Comparison of ENCODE assay signal across 14 cellular contexts in genomic region chr10:34102917-34103506, GRCh38.
DNase-seq lines count a peak whose midpoint lies in the region; ATAC-seq and TF ChIP-seq lines count a peak whose summit lies in the region.
"Had no signal": no experiment of that assay in that cellular context is flagged by ENCODE, and none has a peak within 500 bp of the region (broad histone marks: within the 10 kb centered on the region; RNA-seq: fewer than 3 reads in every experiment).

No MANE protein-coding gene starts in this region.

- H3K4me1 Mint-ChIP-seq in HFFc6 (ENCODE audit: low read depth): peaks cover 23% of the 10 kb centered on the region
- H3K4me1 Mint-ChIP-seq: activated CD4-positive, alpha-beta T cell treated with anti-CD3 and anti-CD28 coated beads, Interleukin-2, amount 10 ng/mL, durations not matched to agents 24 days and 14 days; T-cell had no signal

- ATAC-seq in GM18517 (IDR thresholded peaks at IDR 0.05; ENCODE audit: unreplicated experiment): no peak
- ATAC-seq: T-cell had no signal

- H3K4me3 ChIP-seq in muscle layer of colon (ENCODE audit: low read depth in 1 of 2, low read length in 2 of 2) (peak overlapping the region in 1 of 2 donors; percentile 7), suprapubic skin (no peak overlapping the region)

- peak; percentile 13 for DNase-seq in HFFc6
- peak; percentile 88 for DNase-seq in fibroblast of gingiva (ENCODE audit: low read depth)
- DNase-seq in suprapubic skin (ENCODE audit: low spot score in 2 of 2): no peak
- DNase-seq in NCI-H446 treated with DMSO at 0.1 percent for 48 hours (lab: John Stamatoyannopoulos, UW): no peak
- no peak for DNase-seq in activated CD4-positive, alpha-beta T cell treated with anti-CD3 and anti-CD28 coated beads for 1 hour
- no peak for DNase-seq in activated gamma-delta T cell (lab: John Stamatoyannopoulos, UW)
- DNase-seq: activated CD4-positive, alpha-beta T cell treated with anti-CD3 and anti-CD28 coated beads, Interleukin-2, amount 10 ng/mL, durations not matched to agents 24 days and 14 days; central memory CD4-positive, alpha-beta T cell; KG1; NCI-H2081; OCI-M1; T-cell had no signal

- no peaks in the 10 kb centered on the region for H3K36me3 Mint-ChIP-seq in HFFc6 (ENCODE audit: low read depth)
- H3K36me3 Mint-ChIP-seq: T-cell had no signal

- no peak for TF ChIP-seq EP300 in suprapubic skin (IDR thresholded peaks at IDR 0.05)

- H3K27me3 ChIP-seq in muscle layer of colon (ENCODE audit: control insufficient read depth in 1 of 2, insufficient read depth in 2 of 2, low read length in 2 of 2) (no peaks in the 10 kb centered on the region), suprapubic skin (no peaks in the 10 kb centered on the region)

- H3K27ac Mint-ChIP-seq in HFFc6: peak overlapping the region; percentile 73
- H3K27ac Mint-ChIP-seq: activated CD4-positive, alpha-beta T cell treated with anti-CD3 and anti-CD28 coated beads, Interleukin-2, amount 10 ng/mL, durations not matched to agents 24 days and 14 days; T-cell had no signal

- H3K9ac ChIP-seq in muscle layer of colon (ENCODE audit: low read length): no peak overlapping the region

- H3K36me3 ChIP-seq in muscle layer of colon (ENCODE audit: insufficient read depth, low read length) (no peaks in the 10 kb centered on the region), suprapubic skin (no peaks in the 10 kb centered on the region)

- peak overlapping the region; percentile 47 for H3K27ac ChIP-seq in muscle layer of colon (ENCODE audit: low read depth, low read length)
- H3K27ac ChIP-seq in suprapubic skin: peak overlapping the region; percentile 71

- H3K9me3 ChIP-seq in muscle layer of colon (ENCODE audit: low read length) (no peaks in the 10 kb centered on the region), suprapubic skin (no peaks in the 10 kb centered on the region)

- peak overlapping the region; percentile 47 for H3K4me3 Mint-ChIP-seq in HFFc6
- H3K4me3 Mint-ChIP-seq: activated CD4-positive, alpha-beta T cell treated with anti-CD3 and anti-CD28 coated beads, Interleukin-2, amount 10 ng/mL, durations not matched to agents 24 days and 14 days; T-cell had no signal

- H3K4me1 ChIP-seq in muscle layer of colon (ENCODE audit: insufficient read depth, low read length) (peaks cover 9% of the 10 kb centered on the region), suprapubic skin (peaks cover 34% of the 10 kb centered on the region)

- 25% methylated on average over 8 of the region's 8 CpGs for WGBS in suprapubic skin

- TF ChIP-seq POLR2A in suprapubic skin (IDR thresholded peaks at IDR 0.05): no peak

- no peaks in the 10 kb centered on the region; the same call in 1 of the 2 replicates for H3K27me3 Mint-ChIP-seq in HFFc6 (ENCODE audit: insufficient read depth)
- H3K27me3 Mint-ChIP-seq: activated CD4-positive, alpha-beta T cell treated with anti-CD3 and anti-CD28 coated beads, Interleukin-2, amount 10 ng/mL, durations not matched to agents 24 days and 14 days had no signal

- TF ChIP-seq CTCF in HFFc6 (IDR thresholded peaks at IDR 0.05): no peak
- TF ChIP-seq CTCF in suprapubic skin (IDR thresholded peaks at IDR 0.05): no peak

- H3K9me3 Mint-ChIP-seq in HFFc6: no peaks in the 10 kb centered on the region

Comparison
In these comparisons a context has a peak if more than half of its experiments do, and no peak if none do; other contexts are left out.
1. DNase-seq: peak in HFFc6 (single experiment) and fibroblast of gingiva (single experiment); none in suprapubic skin (0 of 2), NCI-H446 treated with DMSO at 0.1 percent for 48 hours (single experiment), activated CD4-positive, alpha-beta T cell treated with anti-CD3 and anti-CD28 coated beads for 1 hour (single experiment) and activated gamma-delta T cell (single experiment).